In genomic region chr5:149271195-149271716, GRCh38 we compare ENCODE assay signal across 8 cellular contexts. TPM values are rescaled to one million over a fixed set of nuclear protein-coding genes. Genes with fewer than 3 reads are reported as not detected.
DNase-seq lines count a peak whose midpoint lies in the region; ATAC-seq and TF ChIP-seq lines count a peak whose summit lies in the region.

No MANE protein-coding gene starts in this region.

- TF ChIP-seq CTCF in neural cell (IDR thresholded peaks at IDR 0.05; ENCODE audit: poor library complexity, severe bottlenecking), result no peak

- H3K27ac ChIP-seq in BLaER1 (no peak overlapping the region), neural cell (ENCODE audit: low read length) (no peak overlapping the region)
- no peak overlapping the region for H3K27ac ChIP-seq in effector memory CD4-positive, alpha-beta T cell (ENCODE audit: insufficient read depth, low read length, poor library complexity, severe bottlenecking)

- peaks cover 7% of the 10 kb centered on the region; the same call in 1 of the 2 replicates for H3K9me3 ChIP-seq in BLaER1
- H3K9me3 ChIP-seq in effector memory CD4-positive, alpha-beta T cell (ENCODE audit: control insufficient read depth, low read length), result peaks cover 7% of the 10 kb centered on the region
- H3K9me3 ChIP-seq in neural cell (ENCODE audit: low read length), result no peaks in the 10 kb centered on the region

- H3K4me1 ChIP-seq in BLaER1, result peaks cover 19% of the 10 kb centered on the region
- H3K4me1 ChIP-seq in effector memory CD4-positive, alpha-beta T cell (ENCODE audit: control insufficient read depth, insufficient read depth, low read length, poor library complexity, severe bottlenecking), result no peaks in the 10 kb centered on the region

- no peak for TF ChIP-seq POLR2A in erythroblast (IDR thresholded peaks at IDR 0.05; ENCODE audit: low read length)

- no peak overlapping the region for H2AFZ ChIP-seq in neural cell (ENCODE audit: low read depth, low read length)

- H3K36me3 ChIP-seq in BLaER1, result no peaks in the 10 kb centered on the region
- no peaks in the 10 kb centered on the region for H3K36me3 ChIP-seq in effector memory CD4-positive, alpha-beta T cell (ENCODE audit: control insufficient read depth, insufficient read depth, low read length)
- H3K36me3 ChIP-seq in neural cell (ENCODE audit: insufficient read depth, low read length), result no peaks in the 10 kb centered on the region

- DNase-seq in NCI-H345 treated with DMSO at 0.1 percent for 48 hours (lab: John Stamatoyannopoulos, UW; ENCODE audit: unreplicated experiment) (peak; percentile 21), Kasumi-1 (lab: John Stamatoyannopoulos, UW) (no peak), erythroblast (lab: John Stamatoyannopoulos, UW) (no peak)
- DNase-seq in effector memory CD4-positive, alpha-beta T cell, result no peak
- no peak for DNase-seq in central memory CD4-positive, alpha-beta T cell

- H3K9ac ChIP-seq in BLaER1 (peak overlapping the region; percentile 75), neural cell (ENCODE audit: low read length) (no peak overlapping the region)

- peak overlapping the region; percentile 81 for H3K4me3 ChIP-seq in BLaER1
- peak overlapping the region; percentile 28 for H3K4me3 ChIP-seq in effector memory CD4-positive, alpha-beta T cell (ENCODE audit: insufficient read depth, low read depth, low read length, poor library complexity, severe bottlenecking)
- H3K4me3 ChIP-seq in neural cell (ENCODE audit: low read length), result peak overlapping the region; percentile 59

- no peak for TF ChIP-seq RAD21 in neural cell (conservative IDR thresholded peaks at IDR 0.05)

- H3K4me2 ChIP-seq in BLaER1 (peak overlapping the region; percentile 96), neural cell (ENCODE audit: low read length) (peak overlapping the region; percentile 14)

- no peaks in the 10 kb centered on the region for H3K9me2 ChIP-seq in neural cell (ENCODE audit: insufficient read depth, low read length)

- H4K20me1 ChIP-seq in BLaER1 (no peaks in the 10 kb centered on the region), neural cell (ENCODE audit: insufficient read depth) (no peaks in the 10 kb centered on the region)

- H3F3A ChIP-seq in neural cell (ENCODE audit: insufficient read depth, low read length, poor library complexity, severe bottlenecking), result no peaks in the 10 kb centered on the region

- no peaks in the 10 kb centered on the region for H3K79me2 ChIP-seq in neural cell (replicated peaks; ENCODE audit: insufficient read depth, low read length)

- TF ChIP-seq EP300 in neural cell (conservative IDR thresholded peaks at IDR 0.05; ENCODE audit: poor library complexity, severe bottlenecking), result no peak

- H3K27me3 ChIP-seq in BLaER1, result peaks cover 35% of the 10 kb centered on the region
- H3K27me3 ChIP-seq in effector memory CD4-positive, alpha-beta T cell (replicated peaks; ENCODE audit: control insufficient read depth, insufficient read depth, low read length, poor library complexity, severe bottlenecking), result peaks cover 14% of the 10 kb centered on the region
- peaks cover 32% of the 10 kb centered on the region for H3K27me3 ChIP-seq in neural cell (ENCODE audit: insufficient read depth, low read depth, low read length)

- no peak for ATAC-seq in HG02970 (IDR thresholded peaks at IDR 0.05; ENCODE audit: low FRiP score, unreplicated experiment)

TF ChIP-seq in neural cell, 6 proteins besides CTCF, POLR2A, EP300 and RAD21:
- no peak for TF ChIP-seq MXI1 (conservative IDR thresholded peaks at IDR 0.05; ENCODE audit: poor library complexity, severe bottlenecking)
- no peak for TF ChIP-seq POLR2AphosphoS5 (IDR thresholded peaks at IDR 0.05)
- TF ChIP-seq EZH2 (IDR thresholded peaks at IDR 0.05; ENCODE audit: borderline replicate concordance, insufficient read depth, low read length, poor library complexity, severe bottlenecking), result peak; percentile 49
- no peak for TF ChIP-seq TAF1 (IDR thresholded peaks at IDR 0.05; ENCODE audit: low read depth)
- TF ChIP-seq SMC3 (conservative IDR thresholded peaks at IDR 0.05; ENCODE audit: poor library complexity), result no peak
- no peak for TF ChIP-seq REST (IDR thresholded peaks at IDR 0.05; ENCODE audit: borderline replicate concordance)

RNA-seq across cellular contexts. Expression of gene AFAP1L1, which starts 0.4 kb away (rescaled TPM):
- polyA plus RNA-seq in neural cell, result not detected in 2 replicates
- 0.93 TPM in 1 of 2 replicates, not detected in the other for polyA minus RNA-seq in neural cell

Comparison
In these comparisons a context has a peak if more than half of its experiments do, and no peak if none do; other contexts are left out.
1. H3K4me3 ChIP-seq: peak in every context shown above with its lines; median percentile 81 in BLaER1; 59 in neural cell; 28 in effector memory CD4-positive, alpha-beta T cell.